Comparison of ENCODE assay signal across 1 cellular context in the genomic region with DNA sequence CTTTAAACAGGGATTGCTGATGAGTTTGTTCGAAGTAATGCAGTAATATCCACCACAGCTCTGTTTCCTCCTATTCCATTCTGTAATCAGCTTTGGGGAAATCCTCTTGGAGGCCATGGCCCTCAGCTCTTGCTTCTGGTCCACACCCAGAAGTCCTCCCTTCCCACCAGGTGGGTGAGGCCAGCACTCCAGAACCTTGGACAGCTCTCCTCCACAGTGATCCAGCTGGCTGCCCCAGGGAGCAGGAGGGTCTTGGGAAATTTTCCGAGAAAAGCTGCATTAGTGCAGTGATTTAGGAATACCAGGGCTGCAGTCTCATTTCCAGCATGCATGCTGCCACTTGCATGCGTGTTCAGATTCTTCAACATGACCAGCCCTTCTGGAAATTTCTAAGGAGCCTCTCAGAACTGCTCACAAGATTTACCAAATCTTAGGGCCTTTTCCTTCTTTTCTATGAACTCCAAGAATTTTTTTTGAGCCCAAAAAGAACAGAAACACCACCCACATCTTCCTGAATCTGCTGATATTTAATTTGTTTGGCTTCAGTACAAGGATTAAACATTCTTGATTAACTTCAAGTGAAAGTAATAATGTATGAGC.
TF ChIP-seq lines count a peak whose summit lies in the region.

No MANE protein-coding gene starts in this region.

TF ChIP-seq in HepG2, 621 proteins besides CTCF, POLR2A, EP300 and RAD21 (continued from another document and continues in another):
- TF ChIP-seq ZNF431 (CRISPR knock-in tag; IDR thresholded peaks at IDR 0.05; ENCODE audit: borderline replicate concordance, low read depth): 0 out of 2 replicates have a peak, but pooled peaks have one; percentile 30
- TF ChIP-seq AKAP8 (CRISPR knock-in tag; IDR thresholded peaks at IDR 0.05): no peak
- TF ChIP-seq, protein P1, sequence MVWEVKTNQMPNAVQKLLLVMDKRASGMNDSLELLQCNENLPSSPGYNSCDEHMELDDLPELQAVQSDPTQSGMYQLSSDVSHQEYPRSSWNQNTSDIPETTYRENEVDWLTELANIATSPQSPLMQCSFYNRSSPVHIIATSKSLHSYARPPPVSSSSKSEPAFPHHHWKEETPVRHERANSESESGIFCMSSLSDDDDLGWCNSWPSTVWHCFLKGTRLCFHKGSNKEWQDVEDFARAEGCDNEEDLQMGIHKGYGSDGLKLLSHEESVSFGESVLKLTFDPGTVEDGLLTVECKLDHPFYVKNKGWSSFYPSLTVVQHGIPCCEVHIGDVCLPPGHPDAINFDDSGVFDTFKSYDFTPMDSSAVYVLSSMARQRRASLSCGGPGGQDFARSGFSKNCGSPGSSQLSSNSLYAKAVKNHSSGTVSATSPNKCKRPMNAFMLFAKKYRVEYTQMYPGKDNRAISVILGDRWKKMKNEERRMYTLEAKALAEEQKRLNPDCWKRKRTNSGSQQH (CRISPR knock-in tag; IDR thresholded peaks at IDR 0.05; ENCODE audit: low read depth): peak; percentile 94; the same call in 1 of the 2 replicates
- no peak for TF ChIP-seq RFX5 (IDR thresholded peaks at IDR 0.05; ENCODE audit: low read depth, low read length)
- peak; percentile 34; the same call in 1 of the 2 replicates for TF ChIP-seq ARNT2 (CRISPR knock-in tag; IDR thresholded peaks at IDR 0.05; ENCODE audit: low read depth)
- TF ChIP-seq HOXA7 (CRISPR knock-in tag; IDR thresholded peaks at IDR 0.05): no peak
- TF ChIP-seq, protein P2, sequence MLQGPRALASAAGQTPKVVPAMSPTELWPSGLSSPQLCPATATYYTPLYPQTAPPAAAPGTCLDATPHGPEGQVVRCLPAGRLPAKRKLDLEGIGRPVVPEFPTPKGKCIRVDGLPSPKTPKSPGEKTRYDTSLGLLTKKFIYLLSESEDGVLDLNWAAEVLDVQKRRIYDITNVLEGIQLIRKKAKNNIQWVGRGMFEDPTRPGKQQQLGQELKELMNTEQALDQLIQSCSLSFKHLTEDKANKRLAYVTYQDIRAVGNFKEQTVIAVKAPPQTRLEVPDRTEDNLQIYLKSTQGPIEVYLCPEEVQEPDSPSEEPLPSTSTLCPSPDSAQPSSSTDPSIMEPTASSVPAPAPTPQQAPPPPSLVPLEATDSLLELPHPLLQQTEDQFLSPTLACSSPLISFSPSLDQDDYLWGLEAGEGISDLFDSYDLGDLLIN (CRISPR knock-in tag; IDR thresholded peaks at IDR 0.05; ENCODE audit: borderline replicate concordance): peak; percentile 32; the same call in 1 of the 2 replicates
- peak; percentile 84 for TF ChIP-seq SMAD3 (CRISPR knock-in tag; IDR thresholded peaks at IDR 0.05)
- peak; percentile 87; the same call in 1 of the 2 replicates for TF ChIP-seq ZBTB20 (CRISPR knock-in tag; IDR thresholded peaks at IDR 0.05; ENCODE audit: borderline replicate concordance, low read depth)
- peak; percentile 85; the same call in 1 of the 2 replicates for TF ChIP-seq TGIF2 (CRISPR knock-in tag; IDR thresholded peaks at IDR 0.05)
- no peak for TF ChIP-seq GTF3A (CRISPR knock-in tag; conservative IDR thresholded peaks at IDR 0.05)
- TF ChIP-seq PITX1 (CRISPR knock-in tag; IDR thresholded peaks at IDR 0.05): no peak
- peak; percentile 49 for TF ChIP-seq JARID2 (CRISPR knock-in tag; IDR thresholded peaks at IDR 0.05; ENCODE audit: insufficient replicate concordance)
- TF ChIP-seq, protein P3, sequence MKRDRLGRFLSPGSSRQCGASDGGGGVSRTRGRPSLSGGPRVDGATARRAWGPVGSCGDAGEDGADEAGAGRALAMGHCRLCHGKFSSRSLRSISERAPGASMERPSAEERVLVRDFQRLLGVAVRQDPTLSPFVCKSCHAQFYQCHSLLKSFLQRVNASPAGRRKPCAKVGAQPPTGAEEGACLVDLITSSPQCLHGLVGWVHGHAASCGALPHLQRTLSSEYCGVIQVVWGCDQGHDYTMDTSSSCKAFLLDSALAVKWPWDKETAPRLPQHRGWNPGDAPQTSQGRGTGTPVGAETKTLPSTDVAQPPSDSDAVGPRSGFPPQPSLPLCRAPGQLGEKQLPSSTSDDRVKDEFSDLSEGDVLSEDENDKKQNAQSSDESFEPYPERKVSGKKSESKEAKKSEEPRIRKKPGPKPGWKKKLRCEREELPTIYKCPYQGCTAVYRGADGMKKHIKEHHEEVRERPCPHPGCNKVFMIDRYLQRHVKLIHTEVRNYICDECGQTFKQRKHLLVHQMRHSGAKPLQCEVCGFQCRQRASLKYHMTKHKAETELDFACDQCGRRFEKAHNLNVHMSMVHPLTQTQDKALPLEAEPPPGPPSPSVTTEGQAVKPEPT (CRISPR knock-in tag; IDR thresholded peaks at IDR 0.05; ENCODE audit: low read depth): no peak
- TF ChIP-seq, protein P4, sequence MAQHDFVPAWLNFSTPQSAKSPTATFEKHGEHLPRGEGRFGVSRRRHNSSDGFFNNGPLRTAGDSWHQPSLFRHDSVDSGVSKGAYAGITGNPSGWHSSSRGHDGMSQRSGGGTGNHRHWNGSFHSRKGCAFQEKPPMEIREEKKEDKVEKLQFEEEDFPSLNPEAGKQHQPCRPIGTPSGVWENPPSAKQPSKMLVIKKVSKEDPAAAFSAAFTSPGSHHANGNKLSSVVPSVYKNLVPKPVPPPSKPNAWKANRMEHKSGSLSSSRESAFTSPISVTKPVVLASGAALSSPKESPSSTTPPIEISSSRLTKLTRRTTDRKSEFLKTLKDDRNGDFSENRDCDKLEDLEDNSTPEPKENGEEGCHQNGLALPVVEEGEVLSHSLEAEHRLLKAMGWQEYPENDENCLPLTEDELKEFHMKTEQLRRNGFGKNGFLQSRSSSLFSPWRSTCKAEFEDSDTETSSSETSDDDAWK (CRISPR knock-in tag; IDR thresholded peaks at IDR 0.05): no peak
- 0 out of 2 replicates have a peak, but pooled peaks have one; percentile 26 for TF ChIP-seq GATAD2A (CRISPR knock-in tag; IDR thresholded peaks at IDR 0.05)
- TF ChIP-seq MEF2D (CRISPR knock-in tag; IDR thresholded peaks at IDR 0.05): 0 out of 2 replicates have a peak, but pooled peaks have one; percentile 41
- TF ChIP-seq, protein P5, sequence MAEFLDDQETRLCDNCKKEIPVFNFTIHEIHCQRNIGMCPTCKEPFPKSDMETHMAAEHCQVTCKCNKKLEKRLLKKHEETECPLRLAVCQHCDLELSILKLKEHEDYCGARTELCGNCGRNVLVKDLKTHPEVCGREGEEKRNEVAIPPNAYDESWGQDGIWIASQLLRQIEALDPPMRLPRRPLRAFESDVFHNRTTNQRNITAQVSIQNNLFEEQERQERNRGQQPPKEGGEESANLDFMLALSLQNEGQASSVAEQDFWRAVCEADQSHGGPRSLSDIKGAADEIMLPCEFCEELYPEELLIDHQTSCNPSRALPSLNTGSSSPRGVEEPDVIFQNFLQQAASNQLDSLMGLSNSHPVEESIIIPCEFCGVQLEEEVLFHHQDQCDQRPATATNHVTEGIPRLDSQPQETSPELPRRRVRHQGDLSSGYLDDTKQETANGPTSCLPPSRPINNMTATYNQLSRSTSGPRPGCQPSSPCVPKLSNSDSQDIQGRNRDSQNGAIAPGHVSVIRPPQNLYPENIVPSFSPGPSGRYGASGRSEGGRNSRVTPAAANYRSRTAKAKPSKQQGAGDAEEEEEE (CRISPR knock-in tag; IDR thresholded peaks at IDR 0.05; ENCODE audit: borderline replicate concordance): no peak
- 0 out of 2 replicates have a peak, but pooled peaks have one; percentile 55 for TF ChIP-seq ZNF530 (CRISPR knock-in tag; IDR thresholded peaks at IDR 0.05; ENCODE audit: low read depth)
- TF ChIP-seq, protein P6, sequence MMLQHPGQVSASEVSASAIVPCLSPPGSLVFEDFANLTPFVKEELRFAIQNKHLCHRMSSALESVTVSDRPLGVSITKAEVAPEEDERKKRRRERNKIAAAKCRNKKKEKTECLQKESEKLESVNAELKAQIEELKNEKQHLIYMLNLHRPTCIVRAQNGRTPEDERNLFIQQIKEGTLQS (CRISPR knock-in tag; IDR thresholded peaks at IDR 0.05): peak; percentile 55; the same call in 1 of the 2 replicates
- TF ChIP-seq ETV5 (CRISPR knock-in tag; IDR thresholded peaks at IDR 0.05; ENCODE audit: borderline replicate concordance): peak; percentile 32; the same call in 1 of the 2 replicates
- no peak for TF ChIP-seq ZNF253 (CRISPR knock-in tag; IDR thresholded peaks at IDR 0.05; ENCODE audit: borderline replicate concordance)
- TF ChIP-seq ZNF510 (CRISPR knock-in tag; IDR thresholded peaks at IDR 0.05; ENCODE audit: low read depth): 0 out of 2 replicates have a peak, but pooled peaks have one; percentile 39
- no peak for TF ChIP-seq MED13 (CRISPR knock-in tag; IDR thresholded peaks at IDR 0.05)
- 0 out of 2 replicates have a peak, but pooled peaks have one; percentile 53 for TF ChIP-seq ZFP1 (CRISPR knock-in tag; IDR thresholded peaks at IDR 0.05)
- TF ChIP-seq, protein P7, sequence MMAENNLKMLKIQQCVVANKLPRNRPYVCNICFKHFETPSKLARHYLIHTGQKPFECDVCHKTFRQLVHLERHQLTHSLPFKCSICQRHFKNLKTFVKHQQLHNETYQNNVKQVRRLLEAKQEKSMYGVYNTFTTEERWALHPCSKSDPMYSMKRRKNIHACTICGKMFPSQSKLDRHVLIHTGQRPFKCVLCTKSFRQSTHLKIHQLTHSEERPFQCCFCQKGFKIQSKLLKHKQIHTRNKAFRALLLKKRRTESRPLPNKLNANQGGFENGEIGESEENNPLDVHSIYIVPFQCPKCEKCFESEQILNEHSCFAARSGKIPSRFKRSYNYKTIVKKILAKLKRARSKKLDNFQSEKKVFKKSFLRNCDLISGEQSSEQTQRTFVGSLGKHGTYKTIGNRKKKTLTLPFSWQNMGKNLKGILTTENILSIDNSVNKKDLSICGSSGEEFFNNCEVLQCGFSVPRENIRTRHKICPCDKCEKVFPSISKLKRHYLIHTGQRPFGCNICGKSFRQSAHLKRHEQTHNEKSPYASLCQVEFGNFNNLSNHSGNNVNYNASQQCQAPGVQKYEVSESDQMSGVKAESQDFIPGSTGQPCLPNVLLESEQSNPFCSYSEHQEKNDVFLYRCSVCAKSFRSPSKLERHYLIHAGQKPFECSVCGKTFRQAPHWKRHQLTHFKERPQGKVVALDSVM (CRISPR knock-in tag; IDR thresholded peaks at IDR 0.05): no peak
- peak in 1 of 2 experiments; percentile 92; a peak in 2 of 4 replicates for TF ChIP-seq KLF16 (CRISPR knock-in tag; IDR thresholded peaks at IDR 0.05)
- peak; percentile 69 for TF ChIP-seq ZNF263 (CRISPR knock-in tag; IDR thresholded peaks at IDR 0.05)
- 0 out of 2 replicates have a peak, but pooled peaks have one; percentile 32 for TF ChIP-seq ZNF772 (CRISPR knock-in tag; IDR thresholded peaks at IDR 0.05)
- TF ChIP-seq ZNF430 (CRISPR knock-in tag; IDR thresholded peaks at IDR 0.05): peak; percentile 87
- peak; percentile 78 for TF ChIP-seq NFKB2 (CRISPR knock-in tag; IDR thresholded peaks at IDR 0.05; ENCODE audit: borderline replicate concordance)
- TF ChIP-seq ZNF557 (CRISPR knock-in tag; IDR thresholded peaks at IDR 0.05): peak; percentile 89; the same call in 1 of the 2 replicates
- no peak for TF ChIP-seq ZNF776 (CRISPR knock-in tag; IDR thresholded peaks at IDR 0.05)
- TF ChIP-seq HES4 (CRISPR knock-in tag; IDR thresholded peaks at IDR 0.05; ENCODE audit: borderline replicate concordance): peak; percentile 84
- TF ChIP-seq, protein P8, sequence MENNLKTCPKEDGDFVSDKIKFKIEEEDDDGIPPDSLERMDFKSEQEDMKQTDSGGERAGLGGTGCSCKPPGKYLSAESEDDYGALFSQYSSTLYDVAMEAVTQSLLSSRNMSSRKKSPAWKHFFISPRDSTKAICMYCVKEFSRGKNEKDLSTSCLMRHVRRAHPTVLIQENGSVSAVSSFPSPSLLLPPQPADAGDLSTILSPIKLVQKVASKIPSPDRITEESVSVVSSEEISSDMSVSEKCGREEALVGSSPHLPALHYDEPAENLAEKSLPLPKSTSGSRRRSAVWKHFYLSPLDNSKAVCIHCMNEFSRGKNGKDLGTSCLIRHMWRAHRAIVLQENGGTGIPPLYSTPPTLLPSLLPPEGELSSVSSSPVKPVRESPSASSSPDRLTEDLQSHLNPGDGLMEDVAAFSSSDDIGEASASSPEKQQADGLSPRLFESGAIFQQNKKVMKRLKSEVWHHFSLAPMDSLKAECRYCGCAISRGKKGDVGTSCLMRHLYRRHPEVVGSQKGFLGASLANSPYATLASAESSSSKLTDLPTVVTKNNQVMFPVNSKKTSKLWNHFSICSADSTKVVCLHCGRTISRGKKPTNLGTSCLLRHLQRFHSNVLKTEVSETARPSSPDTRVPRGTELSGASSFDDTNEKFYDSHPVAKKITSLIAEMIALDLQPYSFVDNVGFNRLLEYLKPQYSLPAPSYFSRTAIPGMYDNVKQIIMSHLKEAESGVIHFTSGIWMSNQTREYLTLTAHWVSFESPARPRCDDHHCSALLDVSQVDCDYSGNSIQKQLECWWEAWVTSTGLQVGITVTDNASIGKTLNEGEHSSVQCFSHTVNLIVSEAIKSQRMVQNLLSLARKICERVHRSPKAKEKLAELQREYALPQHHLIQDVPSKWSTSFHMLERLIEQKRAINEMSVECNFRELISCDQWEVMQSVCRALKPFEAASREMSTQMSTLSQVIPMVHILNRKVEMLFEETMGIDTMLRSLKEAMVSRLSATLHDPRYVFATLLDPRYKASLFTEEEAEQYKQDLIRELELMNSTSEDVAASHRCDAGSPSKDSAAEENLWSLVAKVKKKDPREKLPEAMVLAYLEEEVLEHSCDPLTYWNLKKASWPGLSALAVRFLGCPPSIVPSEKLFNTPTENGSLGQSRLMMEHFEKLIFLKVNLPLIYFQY (CRISPR knock-in tag; IDR thresholded peaks at IDR 0.05; ENCODE audit: borderline replicate concordance): 0 out of 2 replicates have a peak, but pooled peaks have one; percentile 44
- 0 out of 2 replicates have a peak, but pooled peaks have one; percentile 68 for TF ChIP-seq KLF11 (CRISPR knock-in tag; IDR thresholded peaks at IDR 0.05)
- 0 out of 2 replicates have a peak, but pooled peaks have one; percentile 45 for TF ChIP-seq ZNF724P (CRISPR knock-in tag; IDR thresholded peaks at IDR 0.05; ENCODE audit: borderline replicate concordance)
- no peak for TF ChIP-seq HOXA9 (CRISPR knock-in tag; IDR thresholded peaks at IDR 0.05; ENCODE audit: borderline replicate concordance)
- TF ChIP-seq ZSCAN9 (CRISPR knock-in tag; IDR thresholded peaks at IDR 0.05; ENCODE audit: borderline replicate concordance): peak; percentile 97
- peak; percentile 60 for TF ChIP-seq FOSL2 (CRISPR knock-in tag; IDR thresholded peaks at IDR 0.05)
- TF ChIP-seq ZBTB7B (CRISPR knock-in tag; IDR thresholded peaks at IDR 0.05): no peak
